ENCODE assay signal across 8 cellular contexts in the genomic region with DNA sequence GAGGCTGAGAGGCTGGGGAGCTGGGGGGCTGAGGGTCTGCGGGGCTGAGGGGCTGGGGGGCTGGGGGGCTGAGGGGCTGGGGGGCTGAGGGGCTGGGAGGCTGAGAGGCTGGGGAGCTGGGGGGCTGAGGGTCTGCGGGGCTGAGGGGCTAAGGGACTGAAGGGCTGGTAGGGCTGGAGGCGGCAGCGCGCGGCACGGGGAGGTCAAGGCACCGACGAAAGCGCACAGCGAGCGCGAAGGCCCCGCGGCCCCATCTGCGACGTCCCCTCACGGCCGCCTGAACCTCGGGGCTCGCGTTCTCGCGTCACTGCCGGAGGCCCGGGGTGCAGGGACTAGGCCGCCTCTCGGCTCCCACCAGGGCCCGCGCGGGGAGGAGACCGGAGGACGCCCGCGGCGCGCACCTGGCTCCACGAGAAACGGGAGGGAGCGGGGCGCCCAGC. TPM values are rescaled to one million over a fixed set of nuclear protein-coding genes. Genes with fewer than 3 reads are reported as not detected.
DNase-seq lines count a peak whose midpoint lies in the region; ATAC-seq and TF ChIP-seq lines count a peak whose summit lies in the region.

No MANE protein-coding gene starts in this region.

- H3K23me2 ChIP-seq in H9 (ENCODE audit: insufficient read length, low read depth, low read length, poor library complexity, severe bottlenecking), result peaks cover 8% of the 10 kb centered on the region

- TF ChIP-seq EP300 in gastroesophageal sphincter (IDR thresholded peaks at IDR 0.05), result no peak

- peaks cover 2 to 13% of the 10 kb centered on the region in 2 experiments for H3K4me1 Mint-ChIP-seq in H9

- no peaks in the 10 kb centered on the region for H3K27me3 Mint-ChIP-seq in H9 (ENCODE audit: low read depth)

- H4K91ac ChIP-seq in H9 (ENCODE audit: insufficient read length, low read depth, low read length), result no peak overlapping the region

- H2BK12ac ChIP-seq in H9 (ENCODE audit: insufficient read length, low read depth, low read length), result no peak overlapping the region

- H4K20me1 ChIP-seq in H9 (ENCODE audit: control insufficient read depth, insufficient read depth, insufficient read length), result peaks cover 5% of the 10 kb centered on the region

- no peaks in the 10 kb centered on the region for H3K9me3 ChIP-seq in ES-I3 (ENCODE audit: control insufficient read depth, insufficient read depth, low read length)
- no peaks in the 10 kb centered on the region for H3K9me3 ChIP-seq in H9 (ENCODE audit: control insufficient read depth, low read depth, low read length)
- no peaks in the 10 kb centered on the region for H3K9me3 ChIP-seq in gastroesophageal sphincter
- no peaks in the 10 kb centered on the region for H3K9me3 ChIP-seq in spleen

- POLR2A ChIA-PET in RWPE1 (lab: Yijun Ruan, JAX; ENCODE audit: low non-redundant PET), result no interaction called here

- H3T11ph ChIP-seq in H9 (ENCODE audit: low read length), result no peak overlapping the region

- H3K27ac ChIP-seq in H9 (ENCODE audit: insufficient read length, low read depth, low read length) (no peak overlapping the region), RWPE1 (peak overlapping the region; percentile 89), gastroesophageal sphincter (peak overlapping the region; percentile 51 to 92 (median 88)), spleen (peak overlapping the region; percentile 81 to 96 (median 91))

- H4K5ac ChIP-seq in H9 (ENCODE audit: insufficient read length, low read depth, low read length), result no peak overlapping the region

- TF ChIP-seq CTCF in H9 (conservative IDR thresholded peaks at IDR 0.05), result no peak
- TF ChIP-seq CTCF in RWPE1 (conservative IDR thresholded peaks at IDR 0.05; ENCODE audit: low read depth), result no peak
- no peak for TF ChIP-seq CTCF in gastroesophageal sphincter (IDR thresholded peaks at IDR 0.05)
- TF ChIP-seq CTCF in spleen (IDR thresholded peaks at IDR 0.05 in 8 of 11, conservative IDR thresholded peaks at IDR 0.05 in 3 of 11), result no peak

- H4K8ac ChIP-seq in H9 (replicated peaks; ENCODE audit: insufficient read length, low read depth, low read length), result no peak overlapping the region

- peaks cover 8 to 22% (median 18%) of the 10 kb centered on the region in 3 experiments; a peak in 6 of 7 replicates for H3K36me3 Mint-ChIP-seq in H9 (ENCODE audit: insufficient read depth in 1 of 3, low read depth in 3 of 3)

- H3K4me2 ChIP-seq in H9 (ENCODE audit: insufficient read depth, insufficient read length, low read length), result peak overlapping the region; percentile 53

- intact Hi-C loops in spleen (cut with DNase I; ENCODE audit: low total_unique reads), result no loop called here

- peak overlapping the region; percentile 82 to 88 for H3K4me3 Mint-ChIP-seq in H9

- no peak overlapping the region for H2AK5ac ChIP-seq in H9 (ENCODE audit: insufficient read length, low read length)

- no CpG with 5 or more reads among the region's 41 CpGs for WGBS in H9 (ENCODE audit: extremely low coverage, insufficient read length, low lambda C conversion rate)
- WGBS in gastroesophageal sphincter (ENCODE audit: low coverage in 1 of 2), 2 donors, result 0% methylated on average over 8 of the region's 41 CpGs; no CpG with 5 or more reads in 1 of the 2 donors
- WGBS in spleen, 5 donors, result 0 to 1% (median 0%) methylated on average over 18 to 41 of the region's 41 CpGs

- H3K4me1 ChIP-seq in ES-I3 (ENCODE audit: insufficient read depth, low read length) (0 out of 2 replicates have a peak, but pooled peaks cover 5% of the 10 kb centered on the region), H9 (ENCODE audit: insufficient read depth, low read length) (no peaks in the 10 kb centered on the region), gastroesophageal sphincter (peaks cover 0 to 76% (median 40%) of the 10 kb centered on the region in 3 donors), spleen (peaks cover 15 to 83% (median 63%) of the 10 kb centered on the region in 6 donors)

- ATAC-seq in gastroesophageal sphincter (no peak), GM18520 (IDR thresholded peaks at IDR 0.05; ENCODE audit: unreplicated experiment) (no peak), GM19463 (IDR thresholded peaks at IDR 0.05; ENCODE audit: unreplicated experiment) (no peak)

- no peak overlapping the region for H3K4ac ChIP-seq in H9 (ENCODE audit: low read depth, low read length)

- no peak overlapping the region for H3K27ac Mint-ChIP-seq in H9

- peaks cover 8% of the 10 kb centered on the region for H3K79me1 ChIP-seq in H9 (ENCODE audit: insufficient read depth, low read depth, low read length, poor library complexity, severe bottlenecking)

- no peaks in the 10 kb centered on the region for H3K9me3 Mint-ChIP-seq in H9

- H2BK15ac ChIP-seq in H9 (ENCODE audit: low read depth, low read length), result no peak overlapping the region

- H3K79me2 ChIP-seq in H9 (ENCODE audit: insufficient read depth, low read length), result peaks cover 17% of the 10 kb centered on the region; the same call in 1 of the 2 replicates

- H2BK120ac ChIP-seq in H9 (ENCODE audit: low read depth, low read length, poor library complexity, severe bottlenecking), result no peak overlapping the region

- H3K36me3 ChIP-seq in ES-I3 (ENCODE audit: insufficient read depth, low read length), result no peaks in the 10 kb centered on the region
- H3K36me3 ChIP-seq in gastroesophageal sphincter, result peaks cover 0 to 45% of the 10 kb centered on the region in 2 donors
- H3K36me3 ChIP-seq in spleen, result peaks cover 0 to 70% (median 36%) of the 10 kb centered on the region in 6 donors

- H3K14ac ChIP-seq in H9 (ENCODE audit: insufficient read depth, low read length), result peak overlapping the region; percentile 78

- CTCF ChIA-PET in RWPE1 (lab: Yijun Ruan, JAX), result interaction anchor here (0.6 kb wide), 1 partner anchor 11 kb away, joined by 3 read pairs; no protein-coding TSS in a partner anchor

- H3K18ac ChIP-seq in H9 (ENCODE audit: insufficient read length, low read depth, low read length), result no peak overlapping the region

- no peak overlapping the region for H3K56ac ChIP-seq in H9 (ENCODE audit: insufficient read length, low read depth, low read length)

- TF ChIP-seq POLR2A in gastroesophageal sphincter (IDR thresholded peaks at IDR 0.05) (no peak), spleen (IDR thresholded peaks at IDR 0.05) (no peak)

- H3K27me3 ChIP-seq in H9 (ENCODE audit: insufficient read depth, low read length), result no peaks in the 10 kb centered on the region
- no peaks in the 10 kb centered on the region for H3K27me3 ChIP-seq in gastroesophageal sphincter
- H3K27me3 ChIP-seq in spleen (replicated peaks in 1 of 7), result no peaks in the 10 kb centered on the region

- no peak overlapping the region for H3K23ac ChIP-seq in H9 (ENCODE audit: insufficient read length, low read depth, low read length)

- no peak overlapping the region for H2BK5ac ChIP-seq in H9 (ENCODE audit: insufficient read length, low read length)

- no peak overlapping the region for H2BK20ac ChIP-seq in H9 (ENCODE audit: low read depth, low read length, poor library complexity, severe bottlenecking)

- no peak overlapping the region for H2AFZ ChIP-seq in H9 (ENCODE audit: low read length)

- peak overlapping the region; percentile 51 to 87 for H3K4me3 ChIP-seq in gastroesophageal sphincter
- peak overlapping the region; percentile 76 to 99 (median 90) for H3K4me3 ChIP-seq in spleen

- H3K9ac ChIP-seq in ES-I3 (ENCODE audit: low read depth, low read length) (peak overlapping the region; percentile 94), H9 (ENCODE audit: extremely low read depth, insufficient read length, low read length) (peak overlapping the region; percentile 61)

- DNase-seq in H9 (no peak), RWPE1 (ENCODE audit: low spot score) (no peak), spleen (no peak), NCI-H2107 (lab: John Stamatoyannopoulos, UW) (no peak)

RNA-seq across cellular contexts. Expression of gene INTS11, which starts 0.4 kb away (rescaled TPM):
- total RNA-seq in H9 (2021), result 138 and 139 TPM in 2 replicates
- 100 to 1,000 TPM in 1 of 4 donors, 10 to 100 TPM in 3; 62.0 to 119 (median 96.4) TPM for total RNA-seq in gastroesophageal sphincter
- total RNA-seq in spleen, result 100 to 1,000 TPM in 4 of 7 donors, 10 to 100 TPM in 3; 89.2 to 114 (median 100) TPM
- 100 to 1,000 TPM; 106 to 203 (median 202) TPM for polyA plus RNA-seq in spleen

RNA-seq across cellular contexts. Expression of gene CPTP, which starts 0.5 kb away (rescaled TPM):
- total RNA-seq in H9 (2021) (14.0 and 15.0 TPM in 2 replicates), gastroesophageal sphincter (10 to 100 TPM; 10.4 to 42.7 (median 30.1) TPM), spleen (10 to 100 TPM; 16.9 to 42.1 (median 29.1) TPM)
- polyA plus RNA-seq in spleen, result 10 to 100 TPM in 2 of 3 donors, 1 to 10 TPM in 1; 7.5 to 24.9 (median 10.4) TPM

RNA-seq across cellular contexts. Expression of gene TAS1R3, which starts 7.0 kb away (rescaled TPM):
- total RNA-seq in H9 (2021), result 0.28 and 0.35 TPM in 2 replicates
- total RNA-seq in gastroesophageal sphincter, result under 1 TPM in 3 of 4 donors, not detected in 1; 0.12 to 0.54 (median 0.40) TPM
- total RNA-seq in spleen, result 1 to 10 TPM in 6 of 7 donors, under 1 TPM in 1; 0.77 to 5.9 (median 3.0) TPM
- 1 to 10 TPM in 1 of 3 donors, under 1 TPM in 2; 0.23 to 1.6 (median 0.37) TPM for polyA plus RNA-seq in spleen

RNA-seq across cellular contexts. Expression of gene PUSL1, which starts 15.7 kb away (rescaled TPM):
- total RNA-seq in H9 (2021), result 38.0 and 40.9 TPM in 2 replicates
- total RNA-seq in gastroesophageal sphincter, result 10 to 100 TPM; 12.5 to 24.2 (median 19.4) TPM
- total RNA-seq in spleen, result 10 to 100 TPM; 11.4 to 22.9 (median 13.9) TPM
- 10 to 100 TPM in 2 of 3 donors, 1 to 10 TPM in 1; 9.8 to 17.8 (median 10.5) TPM for polyA plus RNA-seq in spleen

RNA-seq across cellular contexts. Expression of gene ACAP3, which starts 16.4 kb away (rescaled TPM):
- total RNA-seq in H9 (2021), result 39.5 and 41.4 TPM in 2 replicates
- 10 to 100 TPM; 35.6 to 74.7 (median 50.2) TPM for total RNA-seq in gastroesophageal sphincter
- 10 to 100 TPM; 33.0 to 62.3 (median 41.7) TPM for total RNA-seq in spleen
- 10 to 100 TPM; 12.6 to 89.7 (median 32.6) TPM for polyA plus RNA-seq in spleen
